Comparison of ENCODE assay signal across 8 cellular contexts in the genomic region with DNA sequence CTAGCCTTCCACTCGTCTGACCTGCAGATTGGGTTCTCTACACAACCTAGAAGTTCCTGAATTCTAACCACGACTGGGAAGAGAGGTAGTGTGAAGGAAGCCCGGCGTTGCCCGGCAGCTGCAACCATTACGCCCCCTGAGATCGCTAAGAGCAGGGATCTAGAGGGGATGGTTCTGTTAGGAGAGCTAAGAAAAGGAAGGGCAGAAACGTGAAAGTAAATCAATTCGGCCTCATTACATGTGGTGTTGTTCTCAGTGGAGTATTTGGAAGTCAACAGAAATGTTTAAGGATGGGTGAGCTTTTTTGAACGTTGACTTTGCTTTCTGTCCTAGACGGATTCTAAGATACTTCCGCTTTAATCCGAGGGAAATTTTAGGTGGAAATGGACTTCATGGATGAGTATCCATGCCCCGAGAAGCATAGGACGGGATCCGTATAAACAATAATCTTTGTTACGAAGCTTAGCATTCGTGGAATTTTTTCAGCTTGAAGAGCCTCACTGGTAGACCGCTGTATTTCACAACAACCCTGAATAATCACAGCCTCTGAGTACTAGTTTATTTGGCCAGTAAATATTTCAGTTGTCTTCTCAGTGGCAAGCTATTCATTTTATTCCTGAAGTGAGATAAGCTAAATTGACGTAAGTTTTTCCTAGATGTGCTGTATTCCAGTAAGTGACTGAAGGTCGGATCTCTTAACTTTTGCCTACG. TPM values are rescaled to one million over a fixed set of nuclear protein-coding genes. Genes with fewer than 3 reads are reported as not detected.
DNase-seq lines count a peak whose midpoint lies in the region; ATAC-seq and TF ChIP-seq lines count a peak whose summit lies in the region.

No MANE protein-coding gene starts in this region.

- peaks cover 6 to 14% of the 10 kb centered on the region in 2 donors for H3K36me3 Mint-ChIP-seq in activated T-cell treated with anti-CD3 and anti-CD28 coated beads, Interleukin-2, amount 50 U/mL, for 72 hours (ENCODE audit: insufficient read depth in 2 of 2)

- no peaks in the 10 kb centered on the region for H3K36me3 ChIP-seq in uterus

- H3K9me3 ChIP-seq in uterus: no peaks in the 10 kb centered on the region

- H3K4me1 Mint-ChIP-seq in activated T-cell treated with anti-CD3 and anti-CD28 coated beads, Interleukin-2, amount 50 U/mL, for 72 hours (ENCODE audit: low read depth): peaks cover 83% of the 10 kb centered on the region

- peak overlapping the region; percentile 100 for H3K27ac Mint-ChIP-seq in activated T-cell treated with anti-CD3 and anti-CD28 coated beads, Interleukin-2, amount 50 U/mL, for 72 hours

- H3K27ac ChIP-seq in coronary artery (peak overlapping the region; percentile 75 to 88), uterus (peak overlapping the region; percentile 81 to 93)

- no peak for DNase-seq in activated T-cell treated with anti-CD3 and anti-CD28 coated beads, Interleukin-2, amount 50 U/mL, for 72 hours
- DNase-seq in activated T-cell treated with anti-CD3 and anti-CD28 coated beads for 4 hours: no peak
- peak; percentile 31 for DNase-seq in NOMO-1 treated with DMSO at 0.1 percent for 48 hours (lab: John Stamatoyannopoulos, UW; ENCODE audit: unreplicated experiment)
- no peak for DNase-seq in coronary artery (ENCODE audit: low spot score)
- peak; percentile 20 to 31 for DNase-seq in lung microvascular endothelial cell (ENCODE audit: low read depth in 2 of 2)
- DNase-seq in uterus: no peak
- no peak for DNase-seq in SK-N-DZ (ENCODE audit: low spot score)
- no peak for DNase-seq in NK-92 (lab: John Stamatoyannopoulos, UW; ENCODE audit: unreplicated experiment)

- H3K4me3 Mint-ChIP-seq in activated T-cell treated with anti-CD3 and anti-CD28 coated beads, Interleukin-2, amount 50 U/mL, for 72 hours: peak overlapping the region; percentile 96 to 98

- H3K4me1 ChIP-seq in uterus: peaks cover 3 to 15% of the 10 kb centered on the region in 2 donors

- no peaks in the 10 kb centered on the region for H3K27me3 Mint-ChIP-seq in activated T-cell treated with anti-CD3 and anti-CD28 coated beads, Interleukin-2, amount 50 U/mL, for 72 hours (ENCODE audit: low read depth)

- no peaks in the 10 kb centered on the region for H3K27me3 ChIP-seq in uterus

- no peak for ATAC-seq in activated T-cell treated with anti-CD3 and anti-CD28 coated beads, Interleukin-2, amount 50 U/mL, for 72 hours (replicated peaks in 1 of 2)

- TF ChIP-seq CTCF in coronary artery (IDR thresholded peaks at IDR 0.05): no peak
- TF ChIP-seq CTCF in uterus (IDR thresholded peaks at IDR 0.05): no peak

- intact Hi-C loops in uterus (cut with DNase I; ENCODE audit: low total_unique reads): no loop called here

- peak overlapping the region; percentile 86 for H3K4me3 ChIP-seq in coronary artery
- peak overlapping the region; percentile 91 to 98 for H3K4me3 ChIP-seq in uterus

- no peaks in the 10 kb centered on the region for H3K9me3 Mint-ChIP-seq in activated T-cell treated with anti-CD3 and anti-CD28 coated beads, Interleukin-2, amount 50 U/mL, for 72 hours

- no peak for TF ChIP-seq POLR2A in uterus (IDR thresholded peaks at IDR 0.05)

RNA-seq across cellular contexts. Expression of gene ATP5MG, which starts 0.6 kb away (rescaled TPM):
- 100 to 1,000 TPM; 176 to 225 TPM for total RNA-seq in activated T-cell treated with anti-CD3 and anti-CD28 coated beads, Interleukin-2, amount 50 U/mL, for 72 hours
- 82.8 and 95.6 TPM in 2 replicates for total RNA-seq in lung microvascular endothelial cell
- 100 to 1,000 TPM in 3 of 4 donors, 10 to 100 TPM in 1; 36.4 to 274 (median 152) TPM for total RNA-seq in uterus
- polyA plus RNA-seq in SK-N-DZ (2014; cell fraction: cytosol; rRNA removed): 34.8 and 69.6 TPM in 2 replicates
- polyA plus RNA-seq in SK-N-DZ (2014; cell fraction: nucleus; rRNA removed): 24.8 and 26.6 TPM in 2 replicates

RNA-seq across cellular contexts. Expression of gene KMT2A, which starts 34.3 kb away (rescaled TPM):
- 100 to 1,000 TPM; 106 to 124 TPM for total RNA-seq in activated T-cell treated with anti-CD3 and anti-CD28 coated beads, Interleukin-2, amount 50 U/mL, for 72 hours
- total RNA-seq in lung microvascular endothelial cell (12.4 and 14.5 TPM in 2 replicates), uterus (100 to 1,000 TPM in 1 of 4 donors, 10 to 100 TPM in 3; 41.0 to 142 (median 73.9) TPM)
- polyA plus RNA-seq in SK-N-DZ (2014; cell fraction: cytosol; rRNA removed): 11.7 and 13.3 TPM in 2 replicates
- polyA plus RNA-seq in SK-N-DZ (2014; cell fraction: nucleus; rRNA removed): 48.3 and 62.3 TPM in 2 replicates

RNA-seq across cellular contexts. Expression of gene UBE4A, which starts 42.6 kb away (rescaled TPM):
- total RNA-seq in activated T-cell treated with anti-CD3 and anti-CD28 coated beads, Interleukin-2, amount 50 U/mL, for 72 hours: 10 to 100 TPM; 45.6 to 46.0 TPM
- total RNA-seq in lung microvascular endothelial cell (19.2 and 20.0 TPM in 2 replicates), uterus (10 to 100 TPM; 31.0 to 41.2 (median 33.3) TPM)
- polyA plus RNA-seq in SK-N-DZ (2014; cell fraction: cytosol; rRNA removed): 15.9 and 17.7 TPM in 2 replicates
- polyA plus RNA-seq in SK-N-DZ (2014; cell fraction: nucleus; rRNA removed): 17.9 and 20.7 TPM in 2 replicates

RNA-seq across cellular contexts. Expression of gene CD3G, which starts 57.9 kb away (rescaled TPM):
- 100 to 1,000 TPM; 125 to 128 TPM for total RNA-seq in activated T-cell treated with anti-CD3 and anti-CD28 coated beads, Interleukin-2, amount 50 U/mL, for 72 hours
- total RNA-seq in lung microvascular endothelial cell (not detected in 2 replicates), uterus (1 to 10 TPM in 1 of 4 donors, under 1 TPM in 1, not detected in 2; 0.34 to 6.2 TPM)
- 0.36 and 1.8 TPM in 2 replicates for polyA plus RNA-seq in SK-N-DZ (2014; cell fraction: cytosol; rRNA removed)
- not detected in 2 replicates for polyA plus RNA-seq in SK-N-DZ (2014; cell fraction: nucleus; rRNA removed)

RNA-seq across cellular contexts. Expression of gene CD3D, which starts 59.5 kb away (rescaled TPM):
- 100 to 1,000 TPM; 245 to 250 TPM for total RNA-seq in activated T-cell treated with anti-CD3 and anti-CD28 coated beads, Interleukin-2, amount 50 U/mL, for 72 hours
- not detected in 2 replicates for total RNA-seq in lung microvascular endothelial cell
- total RNA-seq in uterus: 1 to 10 TPM in 1 of 4 donors, not detected in 3; 1.7 TPM
- not detected in 2 replicates for polyA plus RNA-seq in SK-N-DZ (2014; cell fraction: cytosol; rRNA removed)
- not detected in 2 replicates for polyA plus RNA-seq in SK-N-DZ (2014; cell fraction: nucleus; rRNA removed)

Comparison
In these comparisons a context has a peak if more than half of its experiments do, and no peak if none do; other contexts are left out.
1. DNase-seq: peak in NOMO-1 treated with DMSO at 0.1 percent for 48 hours (single experiment) and lung microvascular endothelial cell (2 of 2); none in activated T-cell treated with anti-CD3 and anti-CD28 coated beads, Interleukin-2, amount 50 U/mL, for 72 hours (0 of 2), activated T-cell treated with anti-CD3 and anti-CD28 coated beads for 4 hours (single experiment), coronary artery (single experiment), uterus (0 of 2), SK-N-DZ (single experiment) and NK-92 (single experiment).